In genomic region chr7:76234282-76234584, GRCh38 we compare ENCODE assay signal across 1 cellular context.
A peak's percentile ranks its signal among the peaks of the same experiment; 100 is the strongest.
TF ChIP-seq lines count a peak whose summit lies in the region.

No MANE protein-coding gene starts in this region.

TF ChIP-seq in HepG2, 621 proteins besides CTCF, POLR2A, EP300 and RAD21:
- peak; percentile 39; the same call in 1 of the 2 replicates for TF ChIP-seq CREB1 (IDR thresholded peaks at IDR 0.05)
- TF ChIP-seq CREB1 (CRISPR knock-in tag; IDR thresholded peaks at IDR 0.05) = no peak
- no peak for TF ChIP-seq ZNF382 (CRISPR knock-in tag; IDR thresholded peaks at IDR 0.05; ENCODE audit: borderline replicate concordance)
